In the genomic region with DNA sequence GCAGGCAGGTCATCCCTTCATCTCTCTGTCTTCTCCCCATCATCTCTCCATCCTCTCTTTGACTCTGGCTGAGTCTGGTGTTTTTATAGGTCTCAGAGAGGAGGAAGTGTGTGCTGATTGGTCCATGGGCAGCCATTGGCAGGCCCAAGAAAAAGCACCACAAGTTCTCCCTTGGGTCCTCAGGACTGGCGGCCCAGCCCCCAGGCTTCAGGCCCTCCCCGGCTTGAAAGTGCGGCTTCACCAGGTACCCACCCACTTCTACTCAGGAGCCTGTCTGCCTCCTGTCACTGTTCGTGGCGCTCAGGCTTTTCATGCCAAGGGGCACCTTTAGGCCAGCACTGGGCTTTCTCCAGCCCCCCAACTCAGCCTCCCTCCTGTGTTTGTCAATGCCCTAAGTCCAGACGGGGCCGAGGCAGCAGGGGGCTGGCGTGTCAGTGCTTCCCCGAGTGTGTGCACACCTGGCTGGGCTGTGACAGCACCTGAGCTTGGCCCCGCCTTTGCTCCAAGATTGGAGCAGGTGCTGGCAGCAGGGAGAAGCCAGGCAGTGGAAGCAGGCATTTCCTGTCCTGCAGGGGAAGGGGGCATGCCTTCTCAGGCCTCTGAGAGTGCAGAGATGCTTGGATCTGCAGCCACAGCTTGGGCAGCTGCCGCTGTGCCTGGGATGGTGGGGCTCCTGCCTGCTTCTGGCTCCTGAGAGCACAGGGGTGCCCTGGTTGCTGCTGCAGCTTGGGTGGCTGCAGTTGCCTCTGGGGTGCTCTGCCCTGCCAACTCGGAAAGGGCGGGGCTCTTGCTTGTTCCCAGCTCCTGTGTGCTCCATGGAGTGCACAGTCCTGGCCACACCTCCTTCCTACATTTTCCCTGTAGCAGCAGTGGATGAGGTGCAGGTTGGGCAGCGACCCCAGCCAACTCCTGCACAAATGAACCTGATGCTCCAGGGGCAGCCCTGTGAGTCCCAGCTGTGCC, we compare ENCODE assay signal across 19 cellular contexts.
"Had no signal": no experiment of that assay in that cellular context is flagged by ENCODE, and none has a peak within 500 bp of the region (broad histone marks: within the 10 kb centered on the region; RNA-seq: fewer than 3 reads in every experiment).

No MANE protein-coding gene starts in this region.

- H3K9me3 Mint-ChIP-seq: activated naive CD4-positive, alpha-beta T cell treated with anti-CD3 and anti-CD28 coated beads, Interleukin-2, amount 10 ng/mL, durations not matched to agents 7 days and 5 days; activated T-helper 2 cell treated with anti-CD3 and anti-CD28 coated beads, Interferon-gamma antibody, Interleukin-2, Interleukin-4, amounts not matched to agents 10 μg/mL and 5 μg/mL and 100 μg/mL, durations not matched to agents 14 hours and 24 hours and 36 hours; stimulated activated effector memory CD8-positive, alpha-beta T cell treated with anti-CD3 and anti-CD28 coated beads, Interleukin-12 subunit alpha, Interleukin-12 subunit beta, amount 100 ng/mL, for 72 hours; type B pancreatic cell had no signal

- H3K27ac ChIP-seq: coronary artery, epithelial cell of prostate, hepatocyte, neutrophil, right atrium auricular region, WERI-Rb-1 had no signal

- H3K4me3 ChIP-seq: coronary artery, hepatocyte, right atrium auricular region, smooth muscle cell had no signal

- H3K27me3 ChIP-seq: hepatocyte, neutrophil, right atrium auricular region had no signal

- H3K4me2 ChIP-seq: hepatocyte, smooth muscle cell had no signal

- H3K36me3 Mint-ChIP-seq: activated naive CD4-positive, alpha-beta T cell treated with anti-CD3 and anti-CD28 coated beads, Interleukin-2, amount 10 ng/mL, durations not matched to agents 7 days and 5 days; stimulated activated effector memory CD8-positive, alpha-beta T cell treated with anti-CD3 and anti-CD28 coated beads, Interleukin-12 subunit alpha, Interleukin-12 subunit beta, amount 100 ng/mL, for 72 hours; type B pancreatic cell had no signal

- H3K9me3 ChIP-seq: neutrophil, right atrium auricular region had no signal

- H3K79me2 ChIP-seq: hepatocyte had no signal

- H3K4me1 Mint-ChIP-seq: activated naive CD4-positive, alpha-beta T cell treated with anti-CD3 and anti-CD28 coated beads, Interleukin-2, amount 10 ng/mL, durations not matched to agents 7 days and 5 days had no signal

- H3K27ac Mint-ChIP-seq: activated naive CD4-positive, alpha-beta T cell treated with anti-CD3 and anti-CD28 coated beads, Interleukin-2, amount 10 ng/mL, durations not matched to agents 7 days and 5 days; activated T-helper 2 cell treated with anti-CD3 and anti-CD28 coated beads, Interferon-gamma antibody, Interleukin-2, Interleukin-4, amounts not matched to agents 10 μg/mL and 5 μg/mL and 100 μg/mL, durations not matched to agents 14 hours and 24 hours and 36 hours; stimulated activated effector memory CD8-positive, alpha-beta T cell treated with anti-CD3 and anti-CD28 coated beads, Interleukin-12 subunit alpha, Interleukin-12 subunit beta, amount 100 ng/mL, for 72 hours; type B pancreatic cell had no signal

- H2AFZ ChIP-seq: hepatocyte had no signal

- FAIRE-seq: kidney had no signal

- DNase-seq: activated CD4-positive, alpha-beta T cell treated with anti-CD3 and anti-CD28 coated beads for 48 hours; activated CD8-positive, alpha-beta memory T cell treated with anti-CD3 and anti-CD28 coated beads for 24 hours; activated naive CD4-positive, alpha-beta T cell treated with anti-CD3 and anti-CD28 coated beads, Interleukin-2, amount 10 ng/mL, durations not matched to agents 7 days and 5 days; activated T-cell treated with anti-CD3 and anti-CD28 coated beads for 4 hours; central memory CD4-positive, alpha-beta T cell; effector CD8-positive, alpha-beta T cell; kidney; posterior cingulate gyrus; T-helper 1 cell; WERI-Rb-1 had no signal

- H3K4me3 Mint-ChIP-seq: activated naive CD4-positive, alpha-beta T cell treated with anti-CD3 and anti-CD28 coated beads, Interleukin-2, amount 10 ng/mL, durations not matched to agents 7 days and 5 days; stimulated activated effector memory CD8-positive, alpha-beta T cell treated with anti-CD3 and anti-CD28 coated beads, Interleukin-12 subunit alpha, Interleukin-12 subunit beta, amount 100 ng/mL, for 72 hours; type B pancreatic cell had no signal

- H3K36me3 ChIP-seq: neutrophil, right atrium auricular region, WERI-Rb-1 had no signal
